Comparison of ENCODE assay signal across 9 cellular contexts in the genomic region with DNA sequence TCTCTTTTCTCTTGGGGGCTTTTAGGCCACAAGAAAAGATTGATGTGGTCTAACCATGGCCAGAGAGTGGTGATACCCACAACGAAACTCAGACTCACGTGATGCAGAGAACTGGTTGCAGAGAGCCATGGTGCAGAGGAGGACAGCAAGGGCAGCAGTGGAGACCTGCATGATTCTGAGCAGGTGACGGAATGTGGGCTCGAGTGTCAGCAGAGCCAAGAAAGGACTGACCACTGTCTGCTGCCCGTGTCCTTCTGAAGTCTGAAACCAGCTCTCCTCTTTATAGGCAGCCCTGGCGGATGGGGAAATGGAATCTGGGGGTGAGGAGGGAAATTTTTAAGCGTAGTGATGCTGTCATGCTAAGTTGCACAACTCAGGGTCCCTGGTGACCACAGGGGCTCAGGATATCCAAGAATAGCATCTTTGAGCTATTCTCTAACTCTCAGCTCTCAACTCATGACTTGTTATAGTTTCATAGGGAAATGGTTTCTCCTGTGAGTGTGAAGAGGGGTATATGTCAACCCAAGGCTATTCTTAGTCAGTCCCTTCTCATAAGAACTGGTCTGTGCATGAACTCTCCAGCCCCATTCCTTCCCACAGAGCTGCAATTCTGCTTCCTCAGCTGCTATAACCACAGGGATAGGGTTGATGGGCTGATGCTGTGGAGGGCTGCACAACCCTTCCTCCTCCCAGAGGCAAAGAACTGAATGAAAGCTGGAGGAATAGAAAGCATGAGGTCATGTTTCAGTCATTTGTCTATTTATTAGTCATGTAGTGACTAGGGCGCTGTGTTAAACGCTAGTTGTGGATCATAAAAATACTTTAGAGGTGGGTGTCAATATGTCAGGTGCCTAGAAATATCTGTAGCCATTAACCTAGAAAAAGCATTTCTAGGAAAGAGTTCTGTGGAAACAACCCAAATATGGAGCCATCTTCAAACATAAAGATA. TPM values are rescaled to one million over a fixed set of nuclear protein-coding genes. Genes with fewer than 3 reads are reported as not detected.
DNase-seq lines count a peak whose midpoint lies in the region; ATAC-seq, FAIRE-seq and TF ChIP-seq lines count a peak whose summit lies in the region.
"Had no signal": no experiment of that assay in that cellular context is flagged by ENCODE, and none has a peak within 500 bp of the region (broad histone marks: within the 10 kb centered on the region; RNA-seq: fewer than 3 reads in every experiment).

CCL3 (minus strand) TSS at position 256 of the 949 bp plus-strand sequence; CDS start at position 171, 85 bp downstream.

- no peaks in the 10 kb centered on the region for H3K9me2 ChIP-seq in OCI-LY7 (ENCODE audit: insufficient read depth, low read length)

- H4K20me1 ChIP-seq in OCI-LY7 (ENCODE audit: insufficient read depth, low read length), result no peaks in the 10 kb centered on the region

- H3K36me3 ChIP-seq in OCI-LY7 (ENCODE audit: insufficient read depth, low read length), result no peaks in the 10 kb centered on the region

- DNase-seq in activated CD4-positive, alpha-beta T cell treated with anti-CD3 and anti-CD28 coated beads for 48 hours, result peak; percentile 61
- no peak for DNase-seq in activated CD4-positive, alpha-beta T cell treated with anti-CD3 and anti-CD28 coated beads for 4 hours
- DNase-seq in OCI-LY7 (ENCODE audit: low spot score) (peak; percentile 51), kidney tubule cell (ENCODE audit: low spot score) (peak; percentile 12), HPDE6-E6E7 (ENCODE audit: extremely low spot score) (no peak), NCI-H345 (lab: John Stamatoyannopoulos, UW) (no peak), D721Med (ENCODE audit: insufficient read length, low spot score) (no peak)

- POLR2A ChIA-PET in OCI-LY7 (lab: Charles Lee), result no interaction called here

- H3K4me2 ChIP-seq in OCI-LY7 (ENCODE audit: low read length), result peak within 1 kb of the TSS; percentile 43

- peaks cover 16% of the 10 kb centered on the region for H3K4me1 ChIP-seq in OCI-LY7 (ENCODE audit: insufficient read depth, low read length, poor library complexity, severe bottlenecking)

- intact Hi-C loops in OCI-LY7 (cut with micrococcal nuclease; ENCODE audit: unreplicated experiment), result loop anchor here (1.0 kb wide), 1 partner anchor 37 kb away; no protein-coding TSS in a partner anchor

- ATAC-seq in HG02798 (IDR thresholded peaks at IDR 0.05; ENCODE audit: poor library complexity, unreplicated experiment), result peak; percentile 76

- no peak within 1 kb of the TSS for H3K27ac ChIP-seq in OCI-LY7 (ENCODE audit: low read depth, low read length, poor library complexity, severe bottlenecking)

- no peaks in the 10 kb centered on the region for H3K79me2 ChIP-seq in OCI-LY7 (ENCODE audit: insufficient read depth, low read depth, low read length)

- TF ChIP-seq CTCF in OCI-LY7 (conservative IDR thresholded peaks at IDR 0.05; ENCODE audit: low read length) (no peak), D721Med (IDR thresholded peaks at IDR 0.05; ENCODE audit: insufficient read depth, missing control alignments) (no peak)

- H2AFZ ChIP-seq in OCI-LY7 (ENCODE audit: low read length), result no peak within 1 kb of the TSS

- H3K4me3 ChIP-seq in OCI-LY7 (ENCODE audit: low read depth, low read length, poor library complexity, severe bottlenecking), result no peak within 1 kb of the TSS

- no peak for FAIRE-seq in D721Med (lab: Jason Lieb, UNC)
- FAIRE-seq: islet of Langerhans had no signal

- no peaks in the 10 kb centered on the region for H3K9me3 ChIP-seq in OCI-LY7 (ENCODE audit: low read length)

- no TSS peak for BruUV-seq in OCI-LY7 (replicated peaks; lab: Mats Ljungman, UMichigan)

- CTCF ChIA-PET in OCI-LY7 (lab: Charles Lee; ENCODE audit: unreplicated experiment), result interaction anchor here (0.6 kb wide), 1 partner anchor 20 kb away, joined by 3 read pairs; no protein-coding TSS in a partner anchor

RNA-seq across cellular contexts. Expression of gene CCL3, which starts in this region (rescaled TPM):
- total RNA-seq in OCI-LY7 (2014; rRNA removed; shearing (Covaris generic)), result not detected in 2 replicates
- not detected in 2 replicates for total RNA-seq in OCI-LY7 (2022)

Comparison
In these comparisons a context has a peak if more than half of its experiments do, and no peak if none do; other contexts are left out.
1. DNase-seq: peak in activated CD4-positive, alpha-beta T cell treated with anti-CD3 and anti-CD28 coated beads for 48 hours (single experiment) and kidney tubule cell (single experiment); none in activated CD4-positive, alpha-beta T cell treated with anti-CD3 and anti-CD28 coated beads for 4 hours (0 of 2), HPDE6-E6E7 (single experiment), NCI-H345 (single experiment) and D721Med (single experiment).
2. Peak in DNase-seq and H3K4me2 ChIP-seq in OCI-LY7; RNA of the gene not detected or under 1 TPM.